ENCODE assay signal across 8 cellular contexts in the genomic region with DNA sequence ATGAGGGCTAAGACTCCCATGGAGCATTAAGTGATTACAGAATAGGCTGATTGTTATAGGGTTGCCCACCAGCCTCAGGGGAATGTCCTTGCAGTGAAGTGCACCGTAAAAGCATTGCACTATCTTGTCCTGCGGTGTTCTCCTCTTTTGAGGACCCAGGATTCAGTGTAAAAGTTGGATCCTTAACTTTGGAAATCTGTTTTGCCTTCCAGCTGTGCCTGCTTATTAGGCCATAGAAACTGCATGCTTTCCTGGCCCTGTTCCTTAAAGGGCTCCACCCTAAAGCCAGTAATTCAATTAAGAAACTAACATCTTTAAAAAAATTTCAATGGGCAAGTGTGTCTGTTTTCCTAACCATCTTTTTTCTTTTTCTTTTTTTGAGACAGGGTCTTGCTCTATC.
"Had no signal": no experiment of that assay in that cellular context is flagged by ENCODE, and none has a peak within 500 bp of the region (broad histone marks: within the 10 kb centered on the region; RNA-seq: fewer than 3 reads in every experiment).

No MANE protein-coding gene starts in this region.

- ATAC-seq: GM12878 had no signal

- DNase-seq: GDM1, GF-D8 had no signal

- H3K4me3 ChIP-seq: GM12878 had no signal

- FAIRE-seq: G401.6, GM12878, GM12891, GM12892, GM18507, GM19239 had no signal
